Comparison of ENCODE assay signal across 1 cellular context in genomic region chr2:118014492-118014824, GRCh38.
TF ChIP-seq lines count a peak whose summit lies in the region.

No MANE protein-coding gene starts in this region.

TF ChIP-seq in A549, 52 proteins besides CTCF, POLR2A, EP300 and RAD21 (continued from another document):
- TF ChIP-seq HEYL (CRISPR knock-in tag; IDR thresholded peaks at IDR 0.05) (no peak), EHF (CRISPR knock-in tag; IDR thresholded peaks at IDR 0.05) (no peak), HOXB13 (CRISPR knock-in tag; IDR thresholded peaks at IDR 0.05; ENCODE audit: low read depth) (no peak), RCOR1 (IDR thresholded peaks at IDR 0.05; ENCODE audit: low read depth, low read length) (no peak), EHMT2 (IDR thresholded peaks at IDR 0.05; ENCODE audit: low read depth) (no peak), JUN (IDR thresholded peaks at IDR 0.05) (no peak)
- TF ChIP-seq, protein P1, sequence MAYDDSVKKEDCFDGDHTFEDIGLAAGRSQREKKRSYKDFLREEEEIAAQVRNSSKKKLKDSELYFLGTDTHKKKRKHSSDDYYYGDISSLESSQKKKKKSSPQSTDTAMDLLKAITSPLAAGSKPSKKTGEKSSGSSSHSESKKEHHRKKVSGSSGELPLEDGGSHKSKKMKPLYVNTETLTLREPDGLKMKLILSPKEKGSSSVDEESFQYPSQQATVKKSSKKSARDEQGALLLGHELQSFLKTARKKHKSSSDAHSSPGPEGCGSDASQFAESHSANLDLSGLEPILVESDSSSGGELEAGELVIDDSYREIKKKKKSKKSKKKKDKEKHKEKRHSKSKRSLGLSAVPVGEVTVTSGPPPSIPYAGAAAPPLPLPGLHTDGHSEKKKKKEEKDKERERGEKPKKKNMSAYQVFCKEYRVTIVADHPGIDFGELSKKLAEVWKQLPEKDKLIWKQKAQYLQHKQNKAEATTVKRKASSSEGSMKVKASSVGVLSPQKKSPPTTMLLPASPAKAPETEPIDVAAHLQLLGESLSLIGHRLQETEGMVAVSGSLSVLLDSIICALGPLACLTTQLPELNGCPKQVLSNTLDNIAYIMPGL (CRISPR knock-in tag; IDR thresholded peaks at IDR 0.05; ENCODE audit: borderline replicate concordance), result no peak
